23 cellular contexts compared by ENCODE assay signal in the genomic region with DNA sequence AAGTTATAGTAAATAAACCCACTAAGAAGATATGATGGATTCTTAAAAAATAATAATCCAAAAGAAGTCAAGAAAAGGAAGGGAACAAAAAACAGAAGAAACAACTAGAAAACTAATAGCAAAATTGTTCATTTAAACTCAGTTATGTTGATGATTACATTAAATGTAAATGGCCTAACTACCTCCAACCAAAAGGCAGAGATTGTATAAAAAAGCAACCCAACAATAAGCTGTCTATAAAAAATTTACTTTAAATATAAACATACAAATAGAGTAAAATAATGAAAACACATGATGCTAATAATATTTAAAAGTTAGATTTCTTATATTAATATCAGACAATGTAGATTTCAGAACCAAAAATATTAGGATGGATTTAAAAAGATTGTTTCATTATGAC.
"Had no signal": no experiment of that assay in that cellular context is flagged by ENCODE, and none has a peak within 500 bp of the region (broad histone marks: within the 10 kb centered on the region; RNA-seq: fewer than 3 reads in every experiment).

No MANE protein-coding gene starts in this region.

- H3K36me3 ChIP-seq: neutrophil, right lobe of liver, stomach, thyroid gland, vagina had no signal

- H3K4me1 Mint-ChIP-seq: immature natural killer cell; memory B cell; stimulated activated effector memory CD8-positive, alpha-beta T cell treated with anti-CD3 and anti-CD28 coated beads, Interleukin-12 subunit alpha, Interleukin-12 subunit beta, amount 100 ng/mL, for 72 hours had no signal

- H3K27ac Mint-ChIP-seq: effector memory CD8-positive, alpha-beta T cell; immature natural killer cell; memory B cell; natural killer cell treated with Interleukin-12 subunit alpha and Interleukin-12 subunit beta and Interleukin-15 and Interleukin-18, amount 100 ng/mL, for 72 hours; progenitor cell of endocrine pancreas; stimulated activated effector memory CD8-positive, alpha-beta T cell treated with anti-CD3 and anti-CD28 coated beads, Interleukin-12 subunit alpha, Interleukin-12 subunit beta, amount 100 ng/mL, for 72 hours had no signal

- H3K4me3 Mint-ChIP-seq: effector memory CD8-positive, alpha-beta T cell; immature natural killer cell; memory B cell; natural killer cell treated with Interleukin-12 subunit alpha and Interleukin-12 subunit beta and Interleukin-15 and Interleukin-18, amount 100 ng/mL, for 72 hours; neural crest cell; stimulated activated effector memory CD8-positive, alpha-beta T cell treated with anti-CD3 and anti-CD28 coated beads, Interleukin-12 subunit alpha, Interleukin-12 subunit beta, amount 100 ng/mL, for 72 hours had no signal

- H3K27ac ChIP-seq: neutrophil, parathyroid adenoma, right lobe of liver, stomach, thyroid gland, vagina had no signal

- H3K4me1 ChIP-seq: parathyroid adenoma, right lobe of liver, thyroid gland, vagina had no signal

- H3K4me3 ChIP-seq: lung, right lobe of liver, smooth muscle cell, stomach, thyroid gland, vagina had no signal

- ATAC-seq: effector memory CD8-positive, alpha-beta T cell; left lobe of liver; natural killer cell treated with Interleukin-12 subunit alpha and Interleukin-12 subunit beta and Interleukin-15 and Interleukin-18, amount 100 ng/mL, for 72 hours; right lobe of liver; stimulated activated effector memory CD8-positive, alpha-beta T cell treated with anti-CD3 and anti-CD28 coated beads, Interleukin-12 subunit alpha, Interleukin-12 subunit beta, amount 100 ng/mL, for 72 hours had no signal

- H3K9me3 ChIP-seq: neutrophil, right lobe of liver, thyroid gland had no signal

- H3K9me3 Mint-ChIP-seq: effector memory CD8-positive, alpha-beta T cell; natural killer cell treated with Interleukin-12 subunit alpha and Interleukin-12 subunit beta and Interleukin-15 and Interleukin-18, amount 100 ng/mL, for 72 hours had no signal

- H3K36me3 Mint-ChIP-seq: memory B cell; stimulated activated effector memory CD8-positive, alpha-beta T cell treated with anti-CD3 and anti-CD28 coated beads, Interleukin-12 subunit alpha, Interleukin-12 subunit beta, amount 100 ng/mL, for 72 hours had no signal

- H3K27me3 Mint-ChIP-seq: progenitor cell of endocrine pancreas had no signal

- DNase-seq: cortex of kidney; effector memory CD8-positive, alpha-beta T cell; hypothalamus; immature natural killer cell; right lobe of liver; stimulated activated CD4-positive, alpha-beta T cell treated with anti-CD3 and anti-CD28 coated beads, Interleukin-2, amount 100 ng/mL, for 24 hours; stimulated activated CD4-positive, alpha-beta T cell treated with anti-CD3 and anti-CD28 coated beads, Interleukin-4, amount 100 ng/mL, for 24 hours; stimulated activated naive CD4-positive, alpha-beta T cell treated with Interleukin-2 at 50 U/mL for 16 hours; stomach; thyroid gland; trophoblast cell had no signal

- FAIRE-seq: keratinocyte had no signal
